ENCODE assay signal across 2 cellular contexts in the genomic region with DNA sequence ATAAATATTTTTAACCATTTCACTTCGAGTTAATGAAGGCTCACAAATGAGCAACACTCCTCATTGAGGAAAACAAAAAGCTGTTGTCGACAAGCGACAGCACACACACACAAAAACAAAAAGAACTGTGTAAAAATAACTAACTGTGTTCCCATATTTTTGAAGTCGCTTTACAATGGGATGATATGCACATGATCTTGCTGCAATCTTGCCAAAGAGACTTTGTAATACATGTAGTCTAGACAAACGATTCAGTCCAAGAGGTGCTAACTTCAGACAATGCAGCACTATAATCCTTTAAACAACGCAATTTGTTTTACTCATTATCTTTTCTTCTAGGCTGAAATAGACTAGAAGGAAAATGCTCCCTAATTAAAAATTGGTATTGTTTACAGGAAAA.
TF ChIP-seq lines count a peak whose summit lies in the region.

No MANE protein-coding gene starts in this region.

TF ChIP-seq in HCT116, 20 proteins besides CTCF, POLR2A, EP300 and RAD21:
- TF ChIP-seq CBX3 (IDR thresholded peaks at IDR 0.05; ENCODE audit: low read depth) (no peak), MAX (IDR thresholded peaks at IDR 0.05) (no peak), SRF (IDR thresholded peaks at IDR 0.05; ENCODE audit: low read depth) (no peak)
TF ChIP-seq in HCT116: peak in this region for 0.

TF ChIP-seq in GM12878, 131 proteins besides CTCF, POLR2A, EP300 and RAD21:
- TF ChIP-seq CHD1 (IDR thresholded peaks at IDR 0.05; ENCODE audit: low read depth, low read length): no peak
- TF ChIP-seq HDGF (IDR thresholded peaks at IDR 0.05): no peak
- TF ChIP-seq, protein P1, sequence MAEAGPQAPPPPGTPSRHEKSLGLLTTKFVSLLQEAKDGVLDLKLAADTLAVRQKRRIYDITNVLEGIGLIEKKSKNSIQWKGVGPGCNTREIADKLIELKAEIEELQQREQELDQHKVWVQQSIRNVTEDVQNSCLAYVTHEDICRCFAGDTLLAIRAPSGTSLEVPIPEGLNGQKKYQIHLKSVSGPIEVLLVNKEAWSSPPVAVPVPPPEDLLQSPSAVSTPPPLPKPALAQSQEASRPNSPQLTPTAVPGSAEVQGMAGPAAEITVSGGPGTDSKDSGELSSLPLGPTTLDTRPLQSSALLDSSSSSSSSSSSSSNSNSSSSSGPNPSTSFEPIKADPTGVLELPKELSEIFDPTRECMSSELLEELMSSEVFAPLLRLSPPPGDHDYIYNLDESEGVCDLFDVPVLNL (IDR thresholded peaks at IDR 0.05; ENCODE audit: low read depth, low read length): no peak
- TF ChIP-seq, protein P2, sequence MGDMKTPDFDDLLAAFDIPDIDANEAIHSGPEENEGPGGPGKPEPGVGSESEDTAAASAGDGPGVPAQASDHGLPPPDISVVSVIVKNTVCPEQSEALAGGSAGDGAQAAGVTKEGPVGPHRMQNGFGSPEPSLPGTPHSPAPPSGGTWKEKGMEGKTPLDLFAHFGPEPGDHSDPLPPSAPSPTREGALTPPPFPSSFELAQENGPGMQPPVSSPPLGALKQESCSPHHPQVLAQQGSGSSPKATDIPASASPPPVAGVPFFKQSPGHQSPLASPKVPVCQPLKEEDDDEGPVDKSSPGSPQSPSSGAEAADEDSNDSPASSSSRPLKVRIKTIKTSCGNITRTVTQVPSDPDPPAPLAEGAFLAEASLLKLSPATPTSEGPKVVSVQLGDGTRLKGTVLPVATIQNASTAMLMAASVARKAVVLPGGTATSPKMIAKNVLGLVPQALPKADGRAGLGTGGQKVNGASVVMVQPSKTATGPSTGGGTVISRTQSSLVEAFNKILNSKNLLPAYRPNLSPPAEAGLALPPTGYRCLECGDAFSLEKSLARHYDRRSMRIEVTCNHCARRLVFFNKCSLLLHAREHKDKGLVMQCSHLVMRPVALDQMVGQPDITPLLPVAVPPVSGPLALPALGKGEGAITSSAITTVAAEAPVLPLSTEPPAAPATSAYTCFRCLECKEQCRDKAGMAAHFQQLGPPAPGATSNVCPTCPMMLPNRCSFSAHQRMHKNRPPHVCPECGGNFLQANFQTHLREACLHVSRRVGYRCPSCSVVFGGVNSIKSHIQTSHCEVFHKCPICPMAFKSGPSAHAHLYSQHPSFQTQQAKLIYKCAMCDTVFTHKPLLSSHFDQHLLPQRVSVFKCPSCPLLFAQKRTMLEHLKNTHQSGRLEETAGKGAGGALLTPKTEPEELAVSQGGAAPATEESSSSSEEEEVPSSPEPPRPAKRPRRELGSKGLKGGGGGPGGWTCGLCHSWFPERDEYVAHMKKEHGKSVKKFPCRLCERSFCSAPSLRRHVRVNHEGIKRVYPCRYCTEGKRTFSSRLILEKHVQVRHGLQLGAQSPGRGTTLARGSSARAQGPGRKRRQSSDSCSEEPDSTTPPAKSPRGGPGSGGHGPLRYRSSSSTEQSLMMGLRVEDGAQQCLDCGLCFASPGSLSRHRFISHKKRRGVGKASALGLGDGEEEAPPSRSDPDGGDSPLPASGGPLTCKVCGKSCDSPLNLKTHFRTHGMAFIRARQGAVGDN (IDR thresholded peaks at IDR 0.05): no peak
- TF ChIP-seq USF2 (IDR thresholded peaks at IDR 0.05; ENCODE audit: borderline replicate concordance, low read depth, low read length): no peak
- no peak for TF ChIP-seq KAT2A (conservative IDR thresholded peaks at IDR 0.05; ENCODE audit: control insufficient read depth, low read depth, low read length)
- no peak for TF ChIP-seq BCLAF1 (IDR thresholded peaks at IDR 0.05)
- no peak for TF ChIP-seq IRF4 (IDR thresholded peaks at IDR 0.05; ENCODE audit: low read depth, low read length)
- no peak for TF ChIP-seq ZZZ3 (IDR thresholded peaks at IDR 0.05; ENCODE audit: control insufficient read depth, insufficient read length, low read depth)
- TF ChIP-seq WRNIP1 (IDR thresholded peaks at IDR 0.05; ENCODE audit: borderline replicate concordance, low read depth, low read length): no peak
- no peak for TF ChIP-seq NRF1 (conservative IDR thresholded peaks at IDR 0.05; ENCODE audit: low read depth, low read length)
- no peak for TF ChIP-seq RCOR1 (conservative IDR thresholded peaks at IDR 0.05; ENCODE audit: low read depth, low read length)
- TF ChIP-seq, protein P3, sequence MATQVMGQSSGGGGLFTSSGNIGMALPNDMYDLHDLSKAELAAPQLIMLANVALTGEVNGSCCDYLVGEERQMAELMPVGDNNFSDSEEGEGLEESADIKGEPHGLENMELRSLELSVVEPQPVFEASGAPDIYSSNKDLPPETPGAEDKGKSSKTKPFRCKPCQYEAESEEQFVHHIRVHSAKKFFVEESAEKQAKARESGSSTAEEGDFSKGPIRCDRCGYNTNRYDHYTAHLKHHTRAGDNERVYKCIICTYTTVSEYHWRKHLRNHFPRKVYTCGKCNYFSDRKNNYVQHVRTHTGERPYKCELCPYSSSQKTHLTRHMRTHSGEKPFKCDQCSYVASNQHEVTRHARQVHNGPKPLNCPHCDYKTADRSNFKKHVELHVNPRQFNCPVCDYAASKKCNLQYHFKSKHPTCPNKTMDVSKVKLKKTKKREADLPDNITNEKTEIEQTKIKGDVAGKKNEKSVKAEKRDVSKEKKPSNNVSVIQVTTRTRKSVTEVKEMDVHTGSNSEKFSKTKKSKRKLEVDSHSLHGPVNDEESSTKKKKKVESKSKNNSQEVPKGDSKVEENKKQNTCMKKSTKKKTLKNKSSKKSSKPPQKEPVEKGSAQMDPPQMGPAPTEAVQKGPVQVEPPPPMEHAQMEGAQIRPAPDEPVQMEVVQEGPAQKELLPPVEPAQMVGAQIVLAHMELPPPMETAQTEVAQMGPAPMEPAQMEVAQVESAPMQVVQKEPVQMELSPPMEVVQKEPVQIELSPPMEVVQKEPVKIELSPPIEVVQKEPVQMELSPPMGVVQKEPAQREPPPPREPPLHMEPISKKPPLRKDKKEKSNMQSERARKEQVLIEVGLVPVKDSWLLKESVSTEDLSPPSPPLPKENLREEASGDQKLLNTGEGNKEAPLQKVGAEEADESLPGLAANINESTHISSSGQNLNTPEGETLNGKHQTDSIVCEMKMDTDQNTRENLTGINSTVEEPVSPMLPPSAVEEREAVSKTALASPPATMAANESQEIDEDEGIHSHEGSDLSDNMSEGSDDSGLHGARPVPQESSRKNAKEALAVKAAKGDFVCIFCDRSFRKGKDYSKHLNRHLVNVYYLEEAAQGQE (IDR thresholded peaks at IDR 0.05; ENCODE audit: low read depth, low read length): no peak
- TF ChIP-seq KLF5 (IDR thresholded peaks at IDR 0.05; ENCODE audit: partially characterized antibody): no peak
- no peak for TF ChIP-seq POLR2AphosphoS5 (IDR thresholded peaks at IDR 0.05; ENCODE audit: low read length)
- TF ChIP-seq JUND (IDR thresholded peaks at IDR 0.05; ENCODE audit: low read depth, low read length): no peak
